ENCODE assay signal across 16 cellular contexts in genomic region chr3:183710231-183710630, GRCh38.
"Had no signal": no experiment of that assay in that cellular context is flagged by ENCODE, and none has a peak within 500 bp of the region (broad histone marks: within the 10 kb centered on the region; RNA-seq: fewer than 3 reads in every experiment).

No MANE protein-coding gene starts in this region.

- H3K27ac ChIP-seq: neutrophil, skin epidermis, suprapubic skin had no signal

- H3K9me3 ChIP-seq: neutrophil, suprapubic skin had no signal

- H3K36me3 ChIP-seq: suprapubic skin had no signal

- H3K27me3 ChIP-seq: neutrophil, suprapubic skin had no signal

- ATAC-seq: left ventricle myocardium superior; natural killer cell; stimulated activated naive CD8-positive, alpha-beta T cell treated with anti-CD3 and anti-CD28 coated beads, Interleukin-15, Interleukin-2, amounts not matched to agents 100 U/mL and 50 U/mL, for 24 hours; T-helper 17 cell had no signal

- H3K4me3 ChIP-seq: skin epidermis, suprapubic skin had no signal

- DNase-seq: activated CD4-positive, CD25-positive, alpha-beta regulatory T cell; activated naive CD4-positive, alpha-beta T cell; aorta; hypothalamus; left ventricle myocardium superior; natural killer cell; posterior cingulate gyrus; retina; stimulated activated CD4-positive, alpha-beta T cell treated with anti-CD3 and anti-CD28 coated beads, Interleukin-4, amount 100 ng/mL, for 4 hours; stimulated activated CD8-positive, alpha-beta memory T cell treated with anti-CD3 and anti-CD28 coated beads, Interleukin-4, amount 100 ng/mL, for 48 hours; stimulated activated naive CD8-positive, alpha-beta T cell treated with anti-CD3 and anti-CD28 coated beads, Interleukin-15, Interleukin-2, amounts not matched to agents 100 U/mL and 50 U/mL, for 24 hours; T-helper 17 cell; trophoblast cell had no signal
